ENCODE assay signal across 26 cellular contexts in genomic region chr20:9223296-9223695, GRCh38.
"Had no signal": no experiment of that assay in that cellular context is flagged by ENCODE, and none has a peak within 500 bp of the region (broad histone marks: within the 10 kb centered on the region; RNA-seq: fewer than 3 reads in every experiment).

No MANE protein-coding gene starts in this region.

- H3K4me1 ChIP-seq: left lung, prostate gland, suprapubic skin, upper lobe of right lung had no signal

- H3K27me3 ChIP-seq: left lung, ovary, spleen, suprapubic skin, tibial artery, upper lobe of right lung had no signal

- H3K36me3 ChIP-seq: left lung, lower lobe of right lung, ovary, prostate gland, spleen, suprapubic skin, thoracic aorta, tibial artery, upper lobe of right lung had no signal

- H3K4me3 ChIP-seq: left lung, lower lobe of right lung, ovary, prostate gland, spleen, suprapubic skin, thoracic aorta, tibial artery, upper lobe of right lung had no signal

- H3K9me3 ChIP-seq: left lung, lower lobe of right lung, ovary, prostate gland, spleen, suprapubic skin, thoracic aorta, tibial artery, upper lobe of right lung had no signal

- ATAC-seq: left colon; left lung; lower lobe of right lung; naive thymus-derived CD4-positive, alpha-beta T cell; natural killer cell treated with Interleukin-12 subunit alpha and Interleukin-12 subunit beta and Interleukin-15 and Interleukin-18, amount 100 ng/mL, for 72 hours; right cardiac atrium; sciatic nerve; stimulated activated effector memory CD8-positive, alpha-beta T cell treated with anti-CD3 and anti-CD28 coated beads, Interleukin-12 subunit alpha, Interleukin-12 subunit beta, amount 100 ng/mL, for 72 hours; upper lobe of right lung had no signal

- H3K27ac ChIP-seq: left lung, lower lobe of right lung, ovary, prostate gland, spleen, suprapubic skin, thoracic aorta, tibial artery, upper lobe of right lung had no signal

- DNase-seq: hypothalamus; immature natural killer cell; kidney; left colon; left lung; lower lobe of right lung; mammary epithelial cell; mesenchymal stem cell; naive thymus-derived CD4-positive, alpha-beta T cell; ovary; posterior cingulate gyrus; retina; right cardiac atrium; small intestine; spleen; stimulated activated CD4-positive, alpha-beta T cell treated with anti-CD3 and anti-CD28 coated beads, Interleukin-4, amount 100 ng/mL, for 24 hours; stimulated activated naive CD4-positive, alpha-beta T cell; tibial artery; trophoblast cell; upper lobe of right lung had no signal
